8 cellular contexts compared by ENCODE assay signal in the genomic region with DNA sequence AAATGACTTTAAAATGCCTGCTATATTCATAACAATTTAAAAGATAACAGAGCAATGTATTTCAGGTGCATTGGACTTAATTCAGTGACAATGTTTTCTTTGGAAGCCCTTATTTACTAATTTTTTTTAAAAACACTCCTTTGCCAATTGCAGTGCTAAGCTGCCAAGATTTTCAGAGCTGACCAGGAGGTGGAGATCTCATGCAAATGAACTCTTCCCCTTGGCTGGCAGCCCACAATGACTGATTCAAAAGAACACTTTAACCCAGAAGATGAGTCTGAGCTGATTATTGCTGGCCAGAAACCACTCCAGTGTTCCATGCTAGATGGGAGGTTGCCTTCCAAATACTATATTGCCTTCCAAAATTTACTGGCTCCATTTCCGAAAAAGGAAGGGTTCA.
DNase-seq lines count a peak whose midpoint lies in the region; ATAC-seq and TF ChIP-seq lines count a peak whose summit lies in the region.

No MANE protein-coding gene starts in this region.

- no peaks in the 10 kb centered on the region for H3K4me1 ChIP-seq in cardiac muscle cell (ENCODE audit: low read depth)

- no peak for TF ChIP-seq CTCF in cardiac muscle cell (IDR thresholded peaks at IDR 0.05; ENCODE audit: low read depth, low read length)

- H3K27ac ChIP-seq in cardiac muscle cell (no peak overlapping the region), substantia nigra (ENCODE audit: low read depth, low read length, poor library complexity, severe bottlenecking) (peak overlapping the region; percentile 49)

- no peaks in the 10 kb centered on the region for H3K36me3 ChIP-seq in cardiac muscle cell

- H3K4me3 ChIP-seq in cardiac muscle cell: no peak overlapping the region

- no peak for ATAC-seq in GM21528 (IDR thresholded peaks at IDR 0.05; ENCODE audit: low FRiP score, unreplicated experiment)
- ATAC-seq in HG02678 (IDR thresholded peaks at IDR 0.05; ENCODE audit: unreplicated experiment): no peak

- DNase-seq in NCI-H1694 treated with DMSO at 0.1 percent for 48 hours (lab: John Stamatoyannopoulos, UW) (peak; percentile 1), NCI-H1694 (lab: John Stamatoyannopoulos, UW) (no peak), T1000 (lab: John Stamatoyannopoulos, UW) (peak; percentile 23), cardiac muscle cell (ENCODE audit: low read depth in 1 of 2, low spot score in 1 of 2) (peak; percentile 53 to 66), substantia nigra (lab: John Stamatoyannopoulos, UW) (peak in 47 of 49 donors; percentile 2 to 98 (median 61)), NK-92 (lab: John Stamatoyannopoulos, UW; ENCODE audit: unreplicated experiment) (no peak)

- no peaks in the 10 kb centered on the region for H3K9me3 ChIP-seq in cardiac muscle cell (ENCODE audit: low read depth)

- no peaks in the 10 kb centered on the region for H3K27me3 ChIP-seq in cardiac muscle cell

Comparison
In these comparisons a context has a peak if more than half of its experiments do, and no peak if none do; other contexts are left out.
1. DNase-seq: peak in NCI-H1694 treated with DMSO at 0.1 percent for 48 hours (single experiment), T1000 (single experiment), cardiac muscle cell (2 of 2) and substantia nigra (47 of 49); none in NCI-H1694 (single experiment) and NK-92 (single experiment).